Comparison of ENCODE assay signal across 10 cellular contexts in genomic region chr16:2785101-2785991, GRCh38. TPM values are rescaled to one million over a fixed set of nuclear protein-coding genes. Genes with fewer than 3 reads are reported as not detected.
DNase-seq lines count a peak whose midpoint lies in the region; ATAC-seq, FAIRE-seq and TF ChIP-seq lines count a peak whose summit lies in the region.
"Had no signal": no experiment of that assay in that cellular context is flagged by ENCODE, and none has a peak within 500 bp of the region (broad histone marks: within the 10 kb centered on the region; RNA-seq: fewer than 3 reads in every experiment).

No MANE protein-coding gene starts in this region.

- 0 out of 2 replicates have a peak, but pooled peaks have one; percentile 8 for TF ChIP-seq CTCF in OCI-LY3 (IDR thresholded peaks at IDR 0.05; ENCODE audit: low read depth, low read length)
- no peak for TF ChIP-seq CTCF in colonic mucosa (IDR thresholded peaks at IDR 0.05)
- TF ChIP-seq CTCF in pancreas (IDR thresholded peaks at IDR 0.05): no peak

- H4K20me1 ChIP-seq in BLaER1 treated with 17β-estradiol and CSF1 and Interleukin-3, amounts not matched to agents 10 nM and 100 nM: 0 out of 22 replicates have a peak, but pooled peaks cover 0 to 2% (median 0%) of the 10 kb centered on the region in 11 experiments
- H4K20me1 ChIP-seq in OCI-LY3 (ENCODE audit: insufficient read depth, low read length): no peaks in the 10 kb centered on the region

- DNase-seq in colonic mucosa: no peak
- DNase-seq in pancreas: peak in 5 of 6 donors; percentile 3 to 75 (median 13)
- DNase-seq in NCI-H1694 treated with DMSO at 0.1 percent for 48 hours (lab: John Stamatoyannopoulos, UW): no peak

- no peak overlapping the region for H2AFZ ChIP-seq in OCI-LY3 (ENCODE audit: low read depth, low read length)

- H3K9ac ChIP-seq in BLaER1 treated with 17β-estradiol and CSF1 and Interleukin-3, amounts not matched to agents 10 nM and 100 nM: no peak overlapping the region; a peak in 1 of 22 replicates
- H3K9ac ChIP-seq in OCI-LY3 (ENCODE audit: low read length): no peak overlapping the region
- H3K9ac ChIP-seq in colonic mucosa (ENCODE audit: low read depth in 2 of 2, low read length in 2 of 2): peak overlapping the region; percentile 51 to 60

- H3K4me1 ChIP-seq in BLaER1 treated with 17β-estradiol and CSF1 and Interleukin-3, amounts not matched to agents 10 nM and 100 nM: peaks cover 0 to 10% (median 5%) of the 10 kb centered on the region in 10 experiments; a peak in 9 of 20 replicates
- no peaks in the 10 kb centered on the region for H3K4me1 ChIP-seq in OCI-LY3 (ENCODE audit: low read length)
- H3K4me1 ChIP-seq in colonic mucosa: peaks cover 6% of the 10 kb centered on the region
- H3K4me1 ChIP-seq in pancreas: no peaks in the 10 kb centered on the region

- ATAC-seq in pancreas (peak; percentile 39 to 60 (median 52)), GM21737 (IDR thresholded peaks at IDR 0.05; ENCODE audit: unreplicated experiment) (no peak), HG03039 (IDR thresholded peaks at IDR 0.05; ENCODE audit: unreplicated experiment) (no peak), GM18520 (IDR thresholded peaks at IDR 0.05; ENCODE audit: unreplicated experiment) (no peak)

- peak overlapping the region in 9 of 11 experiments; percentile 10 to 57 (median 32); a peak in 10 of 22 replicates for H3K4me2 ChIP-seq in BLaER1 treated with 17β-estradiol and CSF1 and Interleukin-3, amounts not matched to agents 10 nM and 100 nM
- no peak overlapping the region for H3K4me2 ChIP-seq in OCI-LY3 (ENCODE audit: low read length)

- WGBS in pancreas, 2 donors: 11% methylated on average over 49 to 79 of the region's 79 CpGs

- no peak for FAIRE-seq in pancreas (lab: Jason Lieb, UNC)

- intact Hi-C loops in colonic mucosa (cut with DNase I) (no loop called here), pancreas (cut with DNase I) (no loop called here)

- no peak overlapping the region for H3K4me3 ChIP-seq in BLaER1 treated with 17β-estradiol and CSF1 and Interleukin-3, amounts not matched to agents 10 nM and 100 nM
- H3K4me3 ChIP-seq in OCI-LY3 (ENCODE audit: low read length): no peak overlapping the region
- H3K4me3 ChIP-seq in colonic mucosa: peak overlapping the region; percentile 43
- H3K4me3 ChIP-seq in pancreas: peak overlapping the region in 2 of 4 donors; percentile 28 to 42

- H3K79me2 ChIP-seq in OCI-LY3 (ENCODE audit: low read length): no peaks in the 10 kb centered on the region

- no peak overlapping the region for H3K27ac ChIP-seq in BLaER1 treated with 17β-estradiol and CSF1 and Interleukin-3, amounts not matched to agents 10 nM and 100 nM
- no peak overlapping the region for H3K27ac ChIP-seq in OCI-LY3 (ENCODE audit: low read length)
- no peak overlapping the region for H3K27ac ChIP-seq in colonic mucosa
- no peak overlapping the region for H3K27ac ChIP-seq in pancreas

- no peaks in the 10 kb centered on the region for H3K36me3 ChIP-seq in BLaER1 treated with 17β-estradiol and CSF1 and Interleukin-3, amounts not matched to agents 10 nM and 100 nM
- H3K36me3 ChIP-seq in OCI-LY3 (replicated peaks; ENCODE audit: low read depth, low read length): no peaks in the 10 kb centered on the region
- no peaks in the 10 kb centered on the region for H3K36me3 ChIP-seq in colonic mucosa
- H3K36me3 ChIP-seq in pancreas: no peaks in the 10 kb centered on the region

- H3K9me3 ChIP-seq in BLaER1 treated with 17β-estradiol and CSF1 and Interleukin-3, amounts not matched to agents 10 nM and 100 nM (replicated peaks in 1 of 11): no peaks in the 10 kb centered on the region
- H3K9me3 ChIP-seq in OCI-LY3 (ENCODE audit: insufficient read depth, low read length): no peaks in the 10 kb centered on the region
- H3K9me3 ChIP-seq in colonic mucosa: no peaks in the 10 kb centered on the region
- no peaks in the 10 kb centered on the region for H3K9me3 ChIP-seq in pancreas

- peaks cover 21 to 33% (median 28%) of the 10 kb centered on the region in 11 experiments for H3K27me3 ChIP-seq in BLaER1 treated with 17β-estradiol and CSF1 and Interleukin-3, amounts not matched to agents 10 nM and 100 nM
- H3K27me3 ChIP-seq in OCI-LY3 (ENCODE audit: low read depth, low read length) (no peaks in the 10 kb centered on the region), colonic mucosa (peaks cover 13% of the 10 kb centered on the region), pancreas (no peaks in the 10 kb centered on the region)

RNA-seq across cellular contexts. Expression of gene PRSS33, which starts 2.0 kb away (rescaled TPM):
- total RNA-seq in colonic mucosa (not detected), pancreas (not detected)
- polyA plus RNA-seq in pancreas: under 1 TPM in 1 of 2 donors, not detected in 1; 0.05 TPM
- total RNA-seq: subcutaneous adipose tissue had no signal

RNA-seq across cellular contexts. Expression of gene ELOB, which starts 8.3 kb away (rescaled TPM):
- total RNA-seq in colonic mucosa: 100 to 1,000 TPM; 230 to 333 TPM
- 100 to 1,000 TPM in 2 of 6 donors, 10 to 100 TPM in 4; 69.9 to 107 (median 95.0) TPM for total RNA-seq in pancreas
- polyA plus RNA-seq in pancreas: 100 to 1,000 TPM; 157 to 318 TPM

RNA-seq across cellular contexts. Expression of gene PRSS41, which starts 12.9 kb away (rescaled TPM):
- total RNA-seq in colonic mucosa: not detected
- total RNA-seq in pancreas: not detected
- not detected for polyA plus RNA-seq in pancreas
- total RNA-seq: SK-MEL-5, subcutaneous adipose tissue had no signal

RNA-seq across cellular contexts. Expression of gene PRSS21, which starts 31.7 kb away (rescaled TPM):
- 1 to 10 TPM; 1.1 to 2.6 TPM for total RNA-seq in colonic mucosa
- 1 to 10 TPM in 4 of 6 donors, under 1 TPM in 1, not detected in 1; 0.60 to 3.2 (median 1.4) TPM for total RNA-seq in pancreas
- under 1 TPM; 0.59 to 0.99 TPM for polyA plus RNA-seq in pancreas
- total RNA-seq: SK-MEL-5 had no signal

RNA-seq across cellular contexts. Expression of gene SRRM2, which starts 32.9 kb away (rescaled TPM):
- total RNA-seq in colonic mucosa (100 to 1,000 TPM; 377 to 539 TPM), pancreas (100 to 1,000 TPM; 244 to 448 (median 301) TPM)
- polyA plus RNA-seq in pancreas: 1,000 to 10,000 TPM in 1 of 2 donors, 100 to 1,000 TPM in 1; 850 to 1,932 TPM

Comparison
In these comparisons a context has a peak if more than half of its experiments do, and no peak if none do; other contexts are left out.
1. H3K9ac ChIP-seq: peak in colonic mucosa (2 of 2); none in BLaER1 treated with 17β-estradiol and CSF1 and Interleukin-3, amounts not matched to agents 10 nM and 100 nM (0 of 11) and OCI-LY3 (single experiment).
2. DNase-seq: peak in pancreas (5 of 6); none in colonic mucosa (single experiment) and NCI-H1694 treated with DMSO at 0.1 percent for 48 hours (single experiment).
3. ATAC-seq: peak in pancreas (4 of 4); none in GM21737 (single experiment), HG03039 (single experiment) and GM18520 (single experiment).